8 cellular contexts compared by ENCODE assay signal in genomic region chr6:56699066-56699654, GRCh38.
DNase-seq lines count a peak whose midpoint lies in the region; ATAC-seq, FAIRE-seq and TF ChIP-seq lines count a peak whose summit lies in the region.

No MANE protein-coding gene starts in this region.

- peak; percentile 55 for TF ChIP-seq CTCF in LNCAP (IDR thresholded peaks at IDR 0.05)
- TF ChIP-seq CTCF in VCaP (conservative IDR thresholded peaks at IDR 0.05), result peak; percentile 75

- FAIRE-seq in islet of Langerhans (lab: Jason Lieb, UNC), result peak; percentile 98

- peak; percentile 66 for DNase-seq in DMS53 (lab: John Stamatoyannopoulos, UW)
- DNase-seq in NCI-H187 treated with DMSO at 0.1 percent for 48 hours (lab: John Stamatoyannopoulos, UW), result no peak
- no peak for DNase-seq in substantia nigra (lab: John Stamatoyannopoulos, UW)

- H3K27ac ChIP-seq in VCaP (no peak overlapping the region), substantia nigra (ENCODE audit: low read depth, low read length, poor library complexity, severe bottlenecking) (no peak overlapping the region)

- no peak for ATAC-seq in HG03439 (IDR thresholded peaks at IDR 0.05; ENCODE audit: unreplicated experiment)
- ATAC-seq in GM21390 (IDR thresholded peaks at IDR 0.05; ENCODE audit: unreplicated experiment), result no peak
